In genomic region chr13:28531956-28532225, GRCh38 we compare ENCODE assay signal across 11 cellular contexts. TPM values are rescaled to one million over a fixed set of nuclear protein-coding genes. Genes with fewer than 3 reads are reported as not detected.
DNase-seq lines count a peak whose midpoint lies in the region; FAIRE-seq and TF ChIP-seq lines count a peak whose summit lies in the region.
"Had no signal": no experiment of that assay in that cellular context is flagged by ENCODE, and none has a peak within 500 bp of the region (broad histone marks: within the 10 kb centered on the region; RNA-seq: fewer than 3 reads in every experiment).

No MANE protein-coding gene starts in this region.

- H3K9ac ChIP-seq in liver (ENCODE audit: low read depth in 1 of 2, low read length in 2 of 2), result no peak overlapping the region
- peak overlapping the region in 1 of 5 donors; percentile 17 for H3K9ac ChIP-seq in subcutaneous abdominal adipose tissue (ENCODE audit: low read length in 5 of 5)

- H3K36me3 ChIP-seq in liver (ENCODE audit: control insufficient read depth in 4 of 4, insufficient read depth in 3 of 4, low read depth in 1 of 4, low read length in 3 of 4), result no peaks in the 10 kb centered on the region
- H3K36me3 ChIP-seq in subcutaneous abdominal adipose tissue (ENCODE audit: control insufficient read depth in 5 of 5, insufficient read depth in 5 of 5, low read length in 5 of 5), result no peaks in the 10 kb centered on the region

- peaks cover 6 to 22% (median 15%) of the 10 kb centered on the region in 4 donors for H3K4me1 ChIP-seq in liver (ENCODE audit: control insufficient read depth in 4 of 4, insufficient read depth in 4 of 4, low read length in 3 of 4)
- H3K4me1 ChIP-seq in subcutaneous abdominal adipose tissue (ENCODE audit: control insufficient read depth in 5 of 5, insufficient read depth in 5 of 5, low read length in 5 of 5), result peaks cover 2 to 31% (median 22%) of the 10 kb centered on the region in 5 donors

- DNase-seq in DMS 273 (lab: John Stamatoyannopoulos, UW; ENCODE audit: unreplicated experiment), result peak; percentile 23
- no peak for DNase-seq in DMS 273 treated with DMSO at 0.1 percent for 48 hours (lab: John Stamatoyannopoulos, UW)
- DNase-seq in cardiac fibroblast (ENCODE audit: low read depth in 2 of 2), result no peak
- DNase-seq in urothelium cell line (ENCODE audit: low spot score), result no peak
- DNase-seq in NCI-H524 (lab: John Stamatoyannopoulos, UW), result no peak
- DNase-seq in NCI-H2227 treated with DMSO at 0.1 percent for 48 hours (lab: John Stamatoyannopoulos, UW), result no peak

- TF ChIP-seq RAD21 in liver (IDR thresholded peaks at IDR 0.05), result no peak

- WGBS in liver, result 5% methylated on average over 6 of the region's 6 CpGs

- H3K27me3 ChIP-seq in liver (ENCODE audit: control insufficient read depth in 4 of 4, insufficient read depth in 4 of 4, low read length in 3 of 4) (peaks cover 0 to 22% (median 6%) of the 10 kb centered on the region in 4 donors), subcutaneous abdominal adipose tissue (ENCODE audit: control insufficient read depth in 5 of 5, insufficient read depth in 4 of 5, low read length in 5 of 5) (peaks cover 11 to 30% (median 22%) of the 10 kb centered on the region in 5 donors)

- H3K27ac ChIP-seq in liver (ENCODE audit: low read depth in 1 of 2, low read length in 2 of 2), result peak overlapping the region; percentile 15 to 36
- H3K27ac ChIP-seq in subcutaneous abdominal adipose tissue (ENCODE audit: low read depth, low read length), result peak overlapping the region; percentile 61
- H3K27ac ChIP-seq: 22Rv1 had no signal

- no peaks in the 10 kb centered on the region for H3K9me3 ChIP-seq in liver (ENCODE audit: control insufficient read depth in 4 of 4, low read length in 3 of 4)
- H3K9me3 ChIP-seq in subcutaneous abdominal adipose tissue (ENCODE audit: control insufficient read depth in 5 of 5, low read length in 5 of 5), result no peaks in the 10 kb centered on the region

- no peak for FAIRE-seq in urothelium cell line (lab: Jason Lieb, UNC)
- FAIRE-seq: G401.6 had no signal

- H3K4me3 ChIP-seq in cardiac fibroblast (replicated peaks in 1 of 2; ENCODE audit: low read depth in 2 of 2, low read length in 2 of 2) (peak overlapping the region; percentile 42 to 43), liver (ENCODE audit: low read depth in 1 of 3, low read length in 3 of 3) (peak overlapping the region in 1 of 3 donors; percentile 47), subcutaneous abdominal adipose tissue (ENCODE audit: low read depth in 1 of 5, low read length in 5 of 5) (peak overlapping the region; percentile 10 to 72 (median 65))

- TF ChIP-seq CTCF in cardiac fibroblast (IDR thresholded peaks at IDR 0.05; ENCODE audit: low read depth, low read length) (no peak), liver (IDR thresholded peaks at IDR 0.05; ENCODE audit: low read depth, low read length, missing input control) (no peak)

TF ChIP-seq in liver, 16 proteins besides CTCF, POLR2A, EP300 and RAD21:
- TF ChIP-seq HNF4A (conservative IDR thresholded peaks at IDR 0.05) (no peak), JUND (IDR thresholded peaks at IDR 0.05) (no peak), FOXA1 (IDR thresholded peaks at IDR 0.05) (no peak), FOXA2 (IDR thresholded peaks at IDR 0.05) (no peak), YY1 (IDR thresholded peaks at IDR 0.05) (no peak), REST (IDR thresholded peaks at IDR 0.05) (no peak), ATF3 (IDR thresholded peaks at IDR 0.05) (no peak), EGR1 (IDR thresholded peaks at IDR 0.05; ENCODE audit: low read depth in 2 of 2) (no peak), NR2F2 (IDR thresholded peaks at IDR 0.05) (no peak)

RNA-seq across cellular contexts. Expression of gene FLT1, which starts 37.0 kb away (rescaled TPM):
- total RNA-seq in liver, result 10 to 100 TPM; 11.4 to 19.7 TPM
- polyA plus RNA-seq in liver, result 1 to 10 TPM; 4.1 to 7.1 TPM
- total RNA-seq: LHCN-M2 had no signal
